Comparison of ENCODE assay signal across 22 cellular contexts in the genomic region with DNA sequence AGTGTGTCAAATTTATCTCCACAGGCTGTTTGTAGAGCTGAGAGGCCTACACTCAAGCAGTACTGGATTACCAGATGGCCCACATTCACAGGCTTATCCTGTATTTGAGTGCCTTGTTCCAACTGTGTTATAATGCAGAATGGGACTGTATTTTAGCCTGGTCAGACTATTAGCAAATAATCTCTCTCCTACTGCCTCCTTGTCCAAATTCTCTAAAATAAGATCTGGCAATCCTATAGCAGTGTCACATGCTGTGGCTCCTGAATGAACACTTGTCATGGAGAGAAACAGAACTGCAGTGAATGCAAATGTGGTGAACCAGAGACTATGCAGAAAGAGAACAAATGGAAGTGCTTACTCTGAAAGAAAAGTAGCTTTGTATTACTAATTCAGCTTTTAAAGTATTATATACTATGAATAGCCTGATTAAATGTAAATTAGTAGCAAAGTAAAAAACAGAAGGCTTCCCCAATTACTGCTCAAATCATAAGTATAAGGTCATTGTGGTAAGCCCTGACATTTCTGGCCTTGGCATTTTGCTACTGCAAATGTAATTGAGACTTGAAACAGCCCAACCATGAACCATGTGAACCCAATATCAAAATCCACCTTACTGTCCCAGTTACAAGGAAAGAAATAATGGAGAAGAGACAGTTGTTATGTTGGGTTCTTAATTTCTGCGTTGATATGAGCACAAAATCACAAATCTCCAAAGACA.
A peak's percentile ranks its signal among the peaks of the same experiment; 100 is the strongest.
DNase-seq lines count a peak whose midpoint lies in the region; ATAC-seq, FAIRE-seq and TF ChIP-seq lines count a peak whose summit lies in the region.
"Had no signal": no experiment of that assay in that cellular context is flagged by ENCODE, and none has a peak within 500 bp of the region (broad histone marks: within the 10 kb centered on the region; RNA-seq: fewer than 3 reads in every experiment).

No MANE protein-coding gene starts in this region.

- peak; percentile 61 for ATAC-seq in activated CD8-positive, alpha-beta T cell treated with anti-CD3 and anti-CD28 coated beads for 36 hours
- ATAC-seq in activated CD8-positive, alpha-beta T cell treated with anti-CD3 and anti-CD28 coated beads, Interleukin-2, amount 10 ng/mL, durations not matched to agents 7 days and 5 days = no peak
- ATAC-seq in activated CD4-positive, alpha-beta T cell treated with anti-CD3 and anti-CD28 coated beads for 36 hours = no peak

- H2BK5ac ChIP-seq in H1 (ENCODE audit: low read depth, low read length) = no peak overlapping the region

- no peak for TF ChIP-seq CTCF in activated CD8-positive, alpha-beta T cell treated with anti-CD3 and anti-CD28 coated beads for 36 hours (IDR thresholded peaks at IDR 0.05)
- no peak for TF ChIP-seq CTCF in H1 (IDR thresholded peaks at IDR 0.05; ENCODE audit: control extremely low read depth in 1 of 3, insufficient read depth in 1 of 3, low read depth in 1 of 3, low read length in 3 of 3)
- no peak for TF ChIP-seq CTCF in hepatocyte (IDR thresholded peaks at IDR 0.05; ENCODE audit: poor library complexity)

- no peak overlapping the region for H3K4ac ChIP-seq in H1 (replicated peaks; ENCODE audit: insufficient read length, low read depth, low read length)

- H3K4me3 Mint-ChIP-seq in activated CD8-positive, alpha-beta T cell treated with anti-CD3 and anti-CD28 coated beads for 36 hours = no peak overlapping the region
- H3K4me3 Mint-ChIP-seq in activated CD8-positive, alpha-beta T cell treated with anti-CD3 and anti-CD28 coated beads, Interleukin-2, amount 10 ng/mL, durations not matched to agents 7 days and 5 days = no peak overlapping the region
- no peak overlapping the region for H3K4me3 Mint-ChIP-seq in activated CD4-positive, alpha-beta T cell treated with anti-CD3 and anti-CD28 coated beads for 36 hours
- H3K4me3 Mint-ChIP-seq: immature natural killer cell had no signal

- peak; percentile 24 for DNase-seq in activated CD8-positive, alpha-beta T cell treated with anti-CD3 and anti-CD28 coated beads for 36 hours
- DNase-seq in activated CD8-positive, alpha-beta T cell treated with anti-CD3 and anti-CD28 coated beads, Interleukin-2, amount 10 ng/mL, durations not matched to agents 7 days and 5 days = no peak
- DNase-seq in H1 (ENCODE audit: low read depth in 1 of 2, low spot score in 2 of 2) = no peak
- DNase-seq in medulla oblongata (ENCODE audit: extremely low spot score) = peak; percentile 76
- DNase-seq in substantia nigra (lab: John Stamatoyannopoulos, UW) = peak in 12 of 49 donors; percentile 3 to 39 (median 10)
- DNase-seq in activated CD4-positive, alpha-beta T cell treated with anti-CD3 and anti-CD28 coated beads for 36 hours = no peak
- no peak for DNase-seq in hepatocyte (ENCODE audit: low spot score)
- no peak for DNase-seq in RKO (ENCODE audit: low spot score)
- DNase-seq: activated gamma-delta T cell treated with Interleukin-2 at 50 U/mL for 16 hours, DND-41, GM23248, immature natural killer cell, NCI-H1436, NCI-H226, T-helper 1 cell, upper lobe of left lung had no signal

- no peak overlapping the region for H2AK5ac ChIP-seq in H1 (ENCODE audit: low read depth, low read length)

- no peak overlapping the region for H3K4me3 ChIP-seq in H1 (ENCODE audit: extremely low read depth in 1 of 4, insufficient read depth in 2 of 4, low read depth in 3 of 4, low read length in 4 of 4)
- no peak overlapping the region for H3K4me3 ChIP-seq in hepatocyte
- H3K4me3 ChIP-seq: coronary artery, GM23248, smooth muscle cell, upper lobe of left lung had no signal

- no peak for TF ChIP-seq EP300 in H1 (IDR thresholded peaks at IDR 0.05; ENCODE audit: borderline replicate concordance in 1 of 2, low read depth in 2 of 2, low read length in 2 of 2)

- H3K9me3 ChIP-seq in H1 (ENCODE audit: insufficient read depth in 2 of 2, low read depth in 1 of 2, low read length in 1 of 2) (peaks cover 24 to 35% of the 10 kb centered on the region in 2 experiments), hepatocyte (ENCODE audit: low read depth) (peaks cover 16% of the 10 kb centered on the region)

- no peak overlapping the region for H4K91ac ChIP-seq in H1 (replicated peaks; ENCODE audit: insufficient read length, low read length)

- TF ChIP-seq RAD21 in H1 (IDR thresholded peaks at IDR 0.05 in 1 of 2, conservative IDR thresholded peaks at IDR 0.05 in 1 of 2; ENCODE audit: low read depth in 2 of 2, low read length in 2 of 2) = no peak

- H3K27ac Mint-ChIP-seq in activated CD8-positive, alpha-beta T cell treated with anti-CD3 and anti-CD28 coated beads for 36 hours = no peak overlapping the region
- H3K27ac Mint-ChIP-seq in activated CD8-positive, alpha-beta T cell treated with anti-CD3 and anti-CD28 coated beads, Interleukin-2, amount 10 ng/mL, durations not matched to agents 7 days and 5 days = no peak overlapping the region
- H3K27ac Mint-ChIP-seq in activated CD4-positive, alpha-beta T cell treated with anti-CD3 and anti-CD28 coated beads for 36 hours = no peak overlapping the region
- H3K27ac Mint-ChIP-seq: immature natural killer cell had no signal

- no peak overlapping the region for H2BK120ac ChIP-seq in H1 (replicated peaks; ENCODE audit: low read depth, low read length)

- H3K23me2 ChIP-seq in H1 (ENCODE audit: low read depth, low read length) = no peaks in the 10 kb centered on the region

- H4K8ac ChIP-seq in H1 (ENCODE audit: extremely low read depth, insufficient read depth, low read length) = no peak overlapping the region

- TF ChIP-seq POLR2A in H1 (IDR thresholded peaks at IDR 0.05; ENCODE audit: control extremely low read depth in 1 of 2, low read depth in 2 of 2, low read length in 2 of 2) = no peak

- no peak overlapping the region for H2BK20ac ChIP-seq in H1 (ENCODE audit: low read length)

- H3K9me2 ChIP-seq in hepatocyte (replicated peaks; ENCODE audit: insufficient read depth) = no peaks in the 10 kb centered on the region

- peak overlapping the region; percentile 46 for H4K5ac ChIP-seq in H1 (ENCODE audit: insufficient read length, low read depth, low read length)

- POLR2A ChIA-PET in activated CD8-positive, alpha-beta T cell treated with anti-CD3 and anti-CD28 coated beads for 36 hours (lab: Charles Lee) = interaction anchor here (0.7 kb wide), 1 partner anchor 27 kb away, joined by 3 read pairs; no protein-coding TSS in a partner anchor
- POLR2A ChIA-PET in activated CD8-positive, alpha-beta T cell treated with anti-CD3 and anti-CD28 coated beads, Interleukin-2, amount 10 ng/mL, durations not matched to agents 7 days and 5 days (lab: Charles Lee) = no interaction called here
- POLR2A ChIA-PET in H1 (lab: Charles Lee; ENCODE audit: partially characterized antibody) = no interaction called here
- POLR2A ChIA-PET in activated CD4-positive, alpha-beta T cell treated with anti-CD3 and anti-CD28 coated beads for 36 hours (lab: Charles Lee) = no interaction called here

- peaks cover 14% of the 10 kb centered on the region for H3K4me1 Mint-ChIP-seq in activated CD8-positive, alpha-beta T cell treated with anti-CD3 and anti-CD28 coated beads for 36 hours (ENCODE audit: low read depth)
- H3K4me1 Mint-ChIP-seq in activated CD8-positive, alpha-beta T cell treated with anti-CD3 and anti-CD28 coated beads, Interleukin-2, amount 10 ng/mL, durations not matched to agents 7 days and 5 days (ENCODE audit: low read depth) = no peaks in the 10 kb centered on the region
- H3K4me1 Mint-ChIP-seq in activated CD4-positive, alpha-beta T cell treated with anti-CD3 and anti-CD28 coated beads for 36 hours = peaks cover 3% of the 10 kb centered on the region

- no peak overlapping the region for H2BK15ac ChIP-seq in H1 (ENCODE audit: low read length)

- H3K18ac ChIP-seq in H1 (ENCODE audit: extremely low read depth, low read length) = no peak overlapping the region

- 81% methylated on average over 1 of the region's 1 CpG; no CpG with 5 or more reads in 1 of the 2 experiments for WGBS in H1 (ENCODE audit: extremely low coverage in 1 of 2, insufficient coverage in 1 of 2, insufficient read length in 1 of 2, insufficient replicate concordance in 2 of 2, low coverage in 1 of 2, low lambda C conversion rate in 2 of 2, missing lambda C conversion rate in 1 of 2), 2 experiments
- WGBS in hepatocyte (ENCODE audit: low lambda C conversion rate, missing lambda C conversion rate) = 97% methylated on average over 1 of the region's 1 CpG

- H2AFZ ChIP-seq in H1 (ENCODE audit: low read length) (no peak overlapping the region), hepatocyte (no peak overlapping the region)
- H2AFZ ChIP-seq: GM23248 had no signal

- no peak overlapping the region for H3K14ac ChIP-seq in H1 (ENCODE audit: insufficient read length)

- no peaks in the 10 kb centered on the region for H3K27me3 Mint-ChIP-seq in activated CD8-positive, alpha-beta T cell treated with anti-CD3 and anti-CD28 coated beads for 36 hours
- no peaks in the 10 kb centered on the region for H3K27me3 Mint-ChIP-seq in activated CD8-positive, alpha-beta T cell treated with anti-CD3 and anti-CD28 coated beads, Interleukin-2, amount 10 ng/mL, durations not matched to agents 7 days and 5 days (ENCODE audit: low read depth)
- no peaks in the 10 kb centered on the region for H3K27me3 Mint-ChIP-seq in activated CD4-positive, alpha-beta T cell treated with anti-CD3 and anti-CD28 coated beads for 36 hours

- H3K9me3 Mint-ChIP-seq in activated CD8-positive, alpha-beta T cell treated with anti-CD3 and anti-CD28 coated beads for 36 hours = peaks cover 18% of the 10 kb centered on the region
- H3K9me3 Mint-ChIP-seq in activated CD8-positive, alpha-beta T cell treated with anti-CD3 and anti-CD28 coated beads, Interleukin-2, amount 10 ng/mL, durations not matched to agents 7 days and 5 days (ENCODE audit: insufficient read depth) = peaks cover 22% of the 10 kb centered on the region
- H3K9me3 Mint-ChIP-seq in activated CD4-positive, alpha-beta T cell treated with anti-CD3 and anti-CD28 coated beads for 36 hours (ENCODE audit: low read depth) = peaks cover 14% of the 10 kb centered on the region

- no peak for FAIRE-seq in H1 (lab: Jason Lieb, UNC)
- FAIRE-seq: A204.1, frontal cortex had no signal

- CTCF ChIA-PET in activated CD8-positive, alpha-beta T cell treated with anti-CD3 and anti-CD28 coated beads for 36 hours (lab: Charles Lee) = no interaction called here
- CTCF ChIA-PET in activated CD8-positive, alpha-beta T cell treated with anti-CD3 and anti-CD28 coated beads, Interleukin-2, amount 10 ng/mL, durations not matched to agents 7 days and 5 days (lab: Charles Lee) = no interaction called here
- CTCF ChIA-PET in H1 (lab: Charles Lee; ENCODE audit: partially characterized antibody) = interaction anchor here (0.6 to 1.5 kb wide), 3 partner anchors 23 to 372 kb away, joined by 3 to 6 read pairs (median 4); no protein-coding TSS in a partner anchor
- CTCF ChIA-PET in activated CD4-positive, alpha-beta T cell treated with anti-CD3 and anti-CD28 coated beads for 36 hours (lab: Charles Lee) = interaction anchor here (0.9 kb wide), 1 partner anchor 19 kb away, joined by 5 read pairs; no protein-coding TSS in a partner anchor

- peaks cover 0 to 48% of the 10 kb centered on the region in 2 experiments; a peak in 2 of 4 replicates for H3K79me2 ChIP-seq in H1 (ENCODE audit: control insufficient read depth in 1 of 2, insufficient read depth in 2 of 2, low read length in 2 of 2)
- peaks cover 42% of the 10 kb centered on the region for H3K79me2 ChIP-seq in hepatocyte

- H2BK12ac ChIP-seq in H1 (ENCODE audit: low read depth, low read length) = no peak overlapping the region

- H3K23ac ChIP-seq in H1 (ENCODE audit: insufficient read length) = no peak overlapping the region

- H3K36me3 ChIP-seq in H1 (ENCODE audit: control insufficient read depth in 2 of 4, insufficient read depth in 4 of 4, low read length in 3 of 4) (peaks cover 0 to 32% (median 12%) of the 10 kb centered on the region in 4 experiments; a peak in 4 of 8 replicates), hepatocyte (replicated peaks; ENCODE audit: insufficient read depth, low read depth) (no peaks in the 10 kb centered on the region)

- no peaks in the 10 kb centered on the region for H3K27me3 ChIP-seq in H1 (replicated peaks in 1 of 4; ENCODE audit: control insufficient read depth in 3 of 4, extremely low read depth in 1 of 4, insufficient read depth in 3 of 4, low read length in 3 of 4)
- no peaks in the 10 kb centered on the region for H3K27me3 ChIP-seq in hepatocyte
- H3K27me3 ChIP-seq: upper lobe of left lung had no signal

- H3K56ac ChIP-seq in H1 (replicated peaks; ENCODE audit: insufficient read length, low read depth, low read length) = no peak overlapping the region

- peaks cover 0 to 11% (median 1%) of the 10 kb centered on the region in 4 experiments; a peak in 3 of 7 replicates for H3K4me1 ChIP-seq in H1 (replicated peaks in 1 of 4; ENCODE audit: control insufficient read depth in 3 of 4, insufficient read depth in 4 of 4, low read length in 3 of 4)
- H3K4me1 ChIP-seq in hepatocyte (ENCODE audit: insufficient read depth) = no peaks in the 10 kb centered on the region

- no peaks in the 10 kb centered on the region for H3K79me1 ChIP-seq in H1 (ENCODE audit: low read depth, low read length)

- H3K36me3 Mint-ChIP-seq in activated CD8-positive, alpha-beta T cell treated with anti-CD3 and anti-CD28 coated beads for 36 hours (ENCODE audit: low read depth) = peaks cover 24% of the 10 kb centered on the region
- H3K36me3 Mint-ChIP-seq in activated CD8-positive, alpha-beta T cell treated with anti-CD3 and anti-CD28 coated beads, Interleukin-2, amount 10 ng/mL, durations not matched to agents 7 days and 5 days (ENCODE audit: low read depth) = peaks cover 14% of the 10 kb centered on the region
- peaks cover 31% of the 10 kb centered on the region for H3K36me3 Mint-ChIP-seq in activated CD4-positive, alpha-beta T cell treated with anti-CD3 and anti-CD28 coated beads for 36 hours (ENCODE audit: low read depth)

- no peaks in the 10 kb centered on the region for H4K20me1 ChIP-seq in H1 (replicated peaks in 1 of 2; ENCODE audit: control insufficient read depth in 1 of 2, insufficient read depth in 2 of 2, low read length in 2 of 2)
- no peaks in the 10 kb centered on the region for H4K20me1 ChIP-seq in hepatocyte (ENCODE audit: insufficient read depth, poor library complexity, severe bottlenecking)

- peak overlapping the region; percentile 22 to 31; a peak in 1 of 4 replicates for H3K4me2 ChIP-seq in H1 (ENCODE audit: insufficient read depth in 1 of 2, low read depth in 2 of 2, low read length in 2 of 2)
- no peak overlapping the region for H3K4me2 ChIP-seq in hepatocyte
- H3K4me2 ChIP-seq: smooth muscle cell had no signal

- intact Hi-C loops in activated CD8-positive, alpha-beta T cell treated with anti-CD3 and anti-CD28 coated beads for 36 hours (cut with micrococcal nuclease) = no loop called here
- intact Hi-C loops in activated CD4-positive, alpha-beta T cell treated with anti-CD3 and anti-CD28 coated beads for 36 hours (cut with DNase I, micrococcal nuclease) = no loop called here

- no peak overlapping the region for H3K9ac ChIP-seq in H1 (replicated peaks in 1 of 4; ENCODE audit: extremely low read depth in 1 of 4, low read depth in 3 of 4, low read length in 3 of 4)
- H3K9ac ChIP-seq: GM23248 had no signal

- H3K27ac ChIP-seq in H1 (ENCODE audit: low read depth, low read length) (no peak overlapping the region), substantia nigra (ENCODE audit: low read depth, low read length, poor library complexity, severe bottlenecking) (peak overlapping the region; percentile 64), hepatocyte (no peak overlapping the region)
- H3K27ac ChIP-seq: C4-2B, coronary artery, GM23248, RWPE1, upper lobe of left lung had no signal

Comparison
In these comparisons a context has a peak if more than half of its experiments do, and no peak if none do; other contexts are left out.
1. DNase-seq: peak in activated CD8-positive, alpha-beta T cell treated with anti-CD3 and anti-CD28 coated beads for 36 hours (single experiment) and medulla oblongata (single experiment); none in activated CD8-positive, alpha-beta T cell treated with anti-CD3 and anti-CD28 coated beads, Interleukin-2, amount 10 ng/mL, durations not matched to agents 7 days and 5 days (single experiment), H1 (0 of 2), activated CD4-positive, alpha-beta T cell treated with anti-CD3 and anti-CD28 coated beads for 36 hours (single experiment), hepatocyte (single experiment) and RKO (single experiment).
2. CTCF ChIA-PET loops: an anchor here in H1 (0.6 to 1.5 kb wide) and activated CD4-positive, alpha-beta T cell treated with anti-CD3 and anti-CD28 coated beads for 36 hours (0.9 kb wide); none called in activated CD8-positive, alpha-beta T cell treated with anti-CD3 and anti-CD28 coated beads for 36 hours and activated CD8-positive, alpha-beta T cell treated with anti-CD3 and anti-CD28 coated beads, Interleukin-2, amount 10 ng/mL, durations not matched to agents 7 days and 5 days.